Comparison of ENCODE assay signal across 9 cellular contexts in genomic region chr1:247440001-247440620, GRCh38. TPM values are rescaled to one million over a fixed set of nuclear protein-coding genes. Genes with fewer than 3 reads are reported as not detected.
DNase-seq lines count a peak whose midpoint lies in the region; ATAC-seq and TF ChIP-seq lines count a peak whose summit lies in the region.
"Had no signal": no experiment of that assay in that cellular context is flagged by ENCODE, and none has a peak within 500 bp of the region (broad histone marks: within the 10 kb centered on the region; RNA-seq: fewer than 3 reads in every experiment).

No MANE protein-coding gene starts in this region.

- peaks cover 0 to 8% of the 10 kb centered on the region in 2 donors for H3K27me3 ChIP-seq in left lung
- H3K27me3 ChIP-seq in SJCRH30 = no peaks in the 10 kb centered on the region

- H3K4me1 ChIP-seq in left lung = peaks cover 0 to 32% of the 10 kb centered on the region in 2 donors
- no peaks in the 10 kb centered on the region for H3K4me1 ChIP-seq in SJCRH30
- H3K4me1 ChIP-seq: parathyroid adenoma had no signal

- TF ChIP-seq CTCF in left lung (IDR thresholded peaks at IDR 0.05) = no peak

- peak; percentile 98 for ATAC-seq in GM18870 (IDR thresholded peaks at IDR 0.05; ENCODE audit: unreplicated experiment)
- ATAC-seq in GM21528 (IDR thresholded peaks at IDR 0.05; ENCODE audit: low FRiP score, unreplicated experiment) = peak; percentile 99
- peak; percentile 94 for ATAC-seq in HG03175 (IDR thresholded peaks at IDR 0.05; ENCODE audit: unreplicated experiment)
- ATAC-seq in left lung = peak; percentile 66

- H3K4me3 ChIP-seq in left lung (no peak overlapping the region), SJCRH30 (no peak overlapping the region)

- H3K9me3 ChIP-seq in left lung (no peaks in the 10 kb centered on the region), SJCRH30 (replicated peaks) (no peaks in the 10 kb centered on the region)

- DNase-seq in left lung (no peak), A172 (ENCODE audit: low spot score) (no peak), NCI-H128 (lab: John Stamatoyannopoulos, UW; ENCODE audit: unreplicated experiment) (no peak), SJCRH30 (no peak)
- no peak for DNase-seq in activated CD8-positive, alpha-beta memory T cell treated with anti-CD3 and anti-CD28 coated beads for 24 hours

- intact Hi-C loops in left lung (cut with DNase I) = no loop called here

- peaks cover 0 to 35% of the 10 kb centered on the region in 2 donors for H3K36me3 ChIP-seq in left lung
- H3K36me3 ChIP-seq in SJCRH30 = no peaks in the 10 kb centered on the region

- H3K27ac ChIP-seq in left lung (no peak overlapping the region), SJCRH30 (no peak overlapping the region)
- H3K27ac ChIP-seq: parathyroid adenoma had no signal

RNA-seq across cellular contexts. Expression of gene OR2B11, which starts 17.8 kb away (rescaled TPM):
- not detected for total RNA-seq in left lung
- not detected in 2 replicates for total RNA-seq in A172 (2014; rRNA removed; shearing (Covaris generic))
- total RNA-seq in SJCRH30 (2014; rRNA removed; shearing (Covaris generic)) = not detected in 2 replicates

RNA-seq across cellular contexts. Expression of gene NLRP3, which starts 24.1 kb away (rescaled TPM):
- 1 to 10 TPM; 2.0 to 6.6 TPM for total RNA-seq in left lung
- 0.24 and 0.43 TPM in 2 replicates for total RNA-seq in A172 (2014; rRNA removed; shearing (Covaris generic))
- total RNA-seq in SJCRH30 (2014; rRNA removed; shearing (Covaris generic)) = 0.05 and 0.36 TPM in 2 replicates
